Comparison of ENCODE assay signal across 8 cellular contexts in genomic region chr11:235998-236773, GRCh38. TPM values are rescaled to one million over a fixed set of nuclear protein-coding genes. Genes with fewer than 3 reads are reported as not detected.
DNase-seq lines count a peak whose midpoint lies in the region; ATAC-seq, FAIRE-seq and TF ChIP-seq lines count a peak whose summit lies in the region.

SIRT3 (minus strand) TSS chr11:236342; CDS start chr11:236328, 14 bp downstream.

- DNase-seq in GM12892 (ENCODE audit: insufficient read length) (peak; percentile 92), NCI-H1417 treated with DMSO at 0.1 percent for 48 hours (lab: John Stamatoyannopoulos, UW) (peak; percentile 15), T-helper 17 cell (peak; percentile 76 to 82 (median 82)), amniotic stem cell (lab: John Stamatoyannopoulos, UW) (peak; percentile 49), left ventricle myocardium superior (peak; percentile 88), psoas muscle (peak; percentile 84 to 91)

- TF ChIP-seq POLR2A in GM12892 (IDR thresholded peaks at IDR 0.05; ENCODE audit: low read depth, low read length), result peak; percentile 64; the same call in 1 of the 2 replicates

- FAIRE-seq in GM12892 (lab: Jason Lieb, UNC), result no peak

- intact Hi-C loops in left ventricle myocardium superior (cut with micrococcal nuclease), result no loop called here
- intact Hi-C loops in psoas muscle (cut with DNase I), result loop anchor here (5.0 to 10.0 kb wide), 3 partner anchors 34 to 269 kb away; partner anchors contain the start of gene RNH1 (in 1 of the 2)

- H3K4me3 ChIP-seq in psoas muscle (peak within 1 kb of the TSS; percentile 86), urinary bladder (ENCODE audit: low read depth, low read length) (peak within 1 kb of the TSS; percentile 96)

- peaks cover 36% of the 10 kb centered on the region for H3K4me1 ChIP-seq in psoas muscle
- no peaks in the 10 kb centered on the region for H3K4me1 ChIP-seq in urinary bladder (ENCODE audit: insufficient read depth)

- peaks cover 3 to 42% of the 10 kb centered on the region in 2 donors for H3K36me3 ChIP-seq in psoas muscle (ENCODE audit: insufficient read depth in 1 of 2, low read depth in 1 of 2)
- no peaks in the 10 kb centered on the region for H3K36me3 ChIP-seq in urinary bladder (ENCODE audit: insufficient read depth)

- WGBS in psoas muscle, 3 donors, result 0 to 1% (median 1%) methylated on average over 32 to 69 of the region's 69 CpGs
- under 1% methylated on average over 69 of the region's 69 CpGs for WGBS in urinary bladder

- H3K27me3 ChIP-seq in psoas muscle (ENCODE audit: insufficient read depth in 3 of 3, low read length in 2 of 3), result no peaks in the 10 kb centered on the region

- H3K4me3 Mint-ChIP-seq in T-helper 17 cell, result peak within 1 kb of the TSS; percentile 96

- no peaks in the 10 kb centered on the region for H3K27me3 Mint-ChIP-seq in T-helper 17 cell

- peak within 1 kb of the TSS; percentile 98 for H3K27ac Mint-ChIP-seq in T-helper 17 cell

- ATAC-seq in HG02759 (IDR thresholded peaks at IDR 0.05; ENCODE audit: unreplicated experiment), result peak; percentile 75
- peak; percentile 91 for ATAC-seq in T-helper 17 cell
- peak; percentile 89 for ATAC-seq in left ventricle myocardium superior
- peak; percentile 91 to 93 (median 92) for ATAC-seq in psoas muscle

- peaks cover 27% of the 10 kb centered on the region for H3K4me1 Mint-ChIP-seq in T-helper 17 cell

- H3K27ac ChIP-seq in psoas muscle, result peak within 1 kb of the TSS; percentile 92
- peak within 1 kb of the TSS; percentile 92 for H3K27ac ChIP-seq in urinary bladder (ENCODE audit: low read depth)

- TF ChIP-seq CTCF in psoas muscle (IDR thresholded peaks at IDR 0.05), result no peak

- no peaks in the 10 kb centered on the region for H3K36me3 Mint-ChIP-seq in T-helper 17 cell (ENCODE audit: low read depth)

- H3K9me3 ChIP-seq in T-helper 17 cell (ENCODE audit: control insufficient read depth, low read length, poor library complexity, severe bottlenecking) (no peaks in the 10 kb centered on the region), psoas muscle (no peaks in the 10 kb centered on the region)

RNA-seq across cellular contexts. Expression of gene SIRT3, which starts in this region (rescaled TPM):
- 20.7 TPM for polyA plus RNA-seq in GM12892 (2012; ENCODE audit: missing spikeins)
- total RNA-seq in T-helper 17 cell (10 to 100 TPM; 17.1 to 17.5 TPM), left ventricle myocardium superior (41.4 TPM), psoas muscle (10 to 100 TPM; 15.0 to 23.2 (median 16.7) TPM), urinary bladder (7.3 TPM)
- polyA plus RNA-seq in psoas muscle (10 to 100 TPM; 10.4 to 14.7 (median 12.3) TPM), urinary bladder (21.7 TPM)

Comparison
In these comparisons a context has a peak if more than half of its experiments do, and no peak if none do; other contexts are left out.
1. Peak in every context shown above with its lines: DNase-seq, ATAC-seq, H3K4me3 ChIP-seq and H3K27ac ChIP-seq.
2. DNase-seq: peak in every context shown above with its lines; median percentile 92 in GM12892; 88 in left ventricle myocardium superior; 88 in psoas muscle; 82 in T-helper 17 cell; 49 in amniotic stem cell; 15 in NCI-H1417 treated with DMSO at 0.1 percent for 48 hours.